In the genomic region with DNA sequence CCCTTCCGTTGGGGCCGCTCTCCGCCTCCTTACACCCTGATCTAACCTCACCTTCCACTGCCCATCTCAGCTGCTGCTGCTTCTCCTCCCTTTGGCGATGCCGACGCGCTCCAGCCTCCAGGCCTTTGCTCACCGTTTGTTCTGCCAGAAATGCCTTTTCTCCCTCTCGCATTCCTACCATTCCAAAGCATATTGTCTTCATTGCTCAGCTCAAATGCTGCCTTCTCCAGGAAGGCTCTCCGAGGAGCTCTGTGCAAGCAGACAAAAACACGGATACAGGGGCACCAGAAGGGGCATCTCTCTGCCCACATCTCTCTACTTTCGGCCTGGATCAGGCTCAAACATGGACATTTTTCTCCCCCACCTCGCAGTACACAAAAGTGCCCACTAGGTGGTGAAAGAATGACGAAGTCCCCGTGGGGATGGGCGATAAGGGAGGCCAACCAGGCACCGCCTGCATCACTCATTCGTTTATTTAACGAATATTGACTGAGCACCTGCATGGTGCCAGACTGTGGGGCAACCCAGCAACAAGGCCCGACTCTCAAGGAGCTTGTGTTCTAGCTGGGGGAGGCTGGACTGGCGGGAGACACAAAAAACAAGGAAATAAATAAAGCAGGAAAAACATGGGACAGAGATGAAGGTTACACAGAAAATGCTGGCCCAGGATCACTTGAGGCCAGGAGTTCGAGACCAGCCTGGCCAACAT, we compare ENCODE assay signal across 8 cellular contexts. TPM values are rescaled to one million over a fixed set of nuclear protein-coding genes. Genes with fewer than 3 reads are reported as not detected.
DNase-seq lines count a peak whose midpoint lies in the region; ATAC-seq and TF ChIP-seq lines count a peak whose summit lies in the region.

No MANE protein-coding gene starts in this region.

- in situ Hi-C loops in Caki2 (cut with HindIII; ENCODE audit: low pct_unique_long_range_greater_than_20kb, low sequenced_read_pairs) = loop anchor here (10.0 kb wide), 1 partner anchor 430 kb away; no protein-coding TSS in a partner anchor

- peak; percentile 86 for TF ChIP-seq CTCF in epithelial cell of esophagus (IDR thresholded peaks at IDR 0.05; ENCODE audit: insufficient read depth, low read depth, low read length, missing control alignments)

- DNase-seq in Caki2 (ENCODE audit: low read depth) = peak; percentile 70
- DNase-seq in NCI-H748 treated with DMSO at 0.1 percent for 48 hours (lab: John Stamatoyannopoulos, UW) = peak; percentile 39
- DNase-seq in activated CD8-positive, alpha-beta memory T cell treated with anti-CD3 and anti-CD28 coated beads, Interleukin-2, amount 50 U/mL, for 1 hour (ENCODE audit: extremely low read depth) = peak; percentile 26
- DNase-seq in epithelial cell of esophagus (ENCODE audit: low read depth) = peak; percentile 76
- peak; percentile 90 for DNase-seq in myocyte (ENCODE audit: low read depth)
- peak; percentile 89 for DNase-seq in stimulated activated CD8-positive, alpha-beta memory T cell treated with anti-CD3 and anti-CD28 coated beads, Interleukin-4, amount 100 ng/mL, for 48 hours

- no peak overlapping the region for H3K4me3 ChIP-seq in epithelial cell of esophagus (ENCODE audit: low read length)

- ATAC-seq in HG03354 (IDR thresholded peaks at IDR 0.05; ENCODE audit: poor library complexity, severe bottlenecking, unreplicated experiment) (peak; percentile 40), HG02870 (IDR thresholded peaks at IDR 0.05; ENCODE audit: unreplicated experiment) (no peak)

RNA-seq across cellular contexts. Expression of a gene that starts 7.3 kb away (rescaled TPM):
- 32.3 and 54.8 TPM in 2 replicates for total RNA-seq in Caki2 (2014; rRNA removed; shearing (Covaris generic); ENCODE audit: low replicate concordance)
- total RNA-seq in myocyte = 218 and 267 TPM in 2 replicates
- 219 TPM for polyA plus RNA-seq in myocyte (2012)

RNA-seq across cellular contexts. Expression of a gene that starts 50.1 kb away (rescaled TPM):
- 5.0 and 8.9 TPM in 2 replicates for total RNA-seq in Caki2 (2014; rRNA removed; shearing (Covaris generic); ENCODE audit: low replicate concordance)
- total RNA-seq in myocyte = 12.7 and 13.0 TPM in 2 replicates
- polyA plus RNA-seq in myocyte (2012) = 8.6 TPM

Comparison
In these comparisons a context has a peak if more than half of its experiments do, and no peak if none do; other contexts are left out.
1. DNase-seq: peak in every context shown above with its lines; median percentile 90 in myocyte; 89 in stimulated activated CD8-positive, alpha-beta memory T cell treated with anti-CD3 and anti-CD28 coated beads, Interleukin-4, amount 100 ng/mL, for 48 hours; 76 in epithelial cell of esophagus; 70 in Caki2; 39 in NCI-H748 treated with DMSO at 0.1 percent for 48 hours; 26 in activated CD8-positive, alpha-beta memory T cell treated with anti-CD3 and anti-CD28 coated beads, Interleukin-2, amount 50 U/mL, for 1 hour.